7 cellular contexts compared by ENCODE assay signal in the genomic region with DNA sequence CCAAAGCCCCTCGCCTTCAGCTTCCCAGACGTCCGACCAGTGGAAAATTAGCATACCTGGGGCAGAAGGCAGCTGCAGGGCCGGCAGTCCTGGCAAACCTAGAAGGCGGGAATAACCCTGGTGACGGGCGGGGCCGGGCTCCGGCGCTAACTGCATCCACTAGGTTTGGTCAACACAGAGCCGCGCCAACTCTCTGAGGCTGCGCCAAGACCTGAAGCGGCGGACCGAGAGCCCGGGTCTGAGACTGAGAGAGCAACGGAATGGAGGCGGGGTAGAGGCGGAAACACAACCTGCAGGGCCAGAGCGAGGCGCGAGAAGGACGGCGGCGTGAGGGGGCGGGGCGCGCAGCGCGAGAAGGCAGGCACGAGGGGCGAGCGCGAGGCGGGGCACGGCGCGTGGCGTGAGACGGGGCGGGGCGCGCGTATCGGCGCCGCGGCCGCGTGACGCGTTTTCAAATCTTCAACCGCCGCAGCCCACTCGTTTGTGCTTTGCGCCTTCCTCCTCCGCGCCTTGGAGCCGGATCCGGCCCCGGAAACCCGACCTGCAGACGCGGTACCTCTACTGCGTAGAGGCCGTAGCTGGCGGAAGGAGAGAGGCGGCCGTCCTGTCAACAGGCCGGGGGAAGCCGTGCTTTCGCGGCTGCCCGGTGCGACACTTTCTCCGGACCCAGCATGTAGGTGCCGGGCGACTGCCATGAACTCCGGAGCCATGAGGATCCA.
DNase-seq lines count a peak whose midpoint lies in the region; ATAC-seq and TF ChIP-seq lines count a peak whose summit lies in the region.

A gene with protein sequence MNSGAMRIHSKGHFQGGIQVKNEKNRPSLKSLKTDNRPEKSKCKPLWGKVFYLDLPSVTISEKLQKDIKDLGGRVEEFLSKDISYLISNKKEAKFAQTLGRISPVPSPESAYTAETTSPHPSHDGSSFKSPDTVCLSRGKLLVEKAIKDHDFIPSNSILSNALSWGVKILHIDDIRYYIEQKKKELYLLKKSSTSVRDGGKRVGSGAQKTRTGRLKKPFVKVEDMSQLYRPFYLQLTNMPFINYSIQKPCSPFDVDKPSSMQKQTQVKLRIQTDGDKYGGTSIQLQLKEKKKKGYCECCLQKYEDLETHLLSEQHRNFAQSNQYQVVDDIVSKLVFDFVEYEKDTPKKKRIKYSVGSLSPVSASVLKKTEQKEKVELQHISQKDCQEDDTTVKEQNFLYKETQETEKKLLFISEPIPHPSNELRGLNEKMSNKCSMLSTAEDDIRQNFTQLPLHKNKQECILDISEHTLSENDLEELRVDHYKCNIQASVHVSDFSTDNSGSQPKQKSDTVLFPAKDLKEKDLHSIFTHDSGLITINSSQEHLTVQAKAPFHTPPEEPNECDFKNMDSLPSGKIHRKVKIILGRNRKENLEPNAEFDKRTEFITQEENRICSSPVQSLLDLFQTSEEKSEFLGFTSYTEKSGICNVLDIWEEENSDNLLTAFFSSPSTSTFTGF (plus strand): TSS at position 454 of the 719 bp plus-strand sequence. CDS start 240 bp downstream, at position 694.
A gene with protein sequence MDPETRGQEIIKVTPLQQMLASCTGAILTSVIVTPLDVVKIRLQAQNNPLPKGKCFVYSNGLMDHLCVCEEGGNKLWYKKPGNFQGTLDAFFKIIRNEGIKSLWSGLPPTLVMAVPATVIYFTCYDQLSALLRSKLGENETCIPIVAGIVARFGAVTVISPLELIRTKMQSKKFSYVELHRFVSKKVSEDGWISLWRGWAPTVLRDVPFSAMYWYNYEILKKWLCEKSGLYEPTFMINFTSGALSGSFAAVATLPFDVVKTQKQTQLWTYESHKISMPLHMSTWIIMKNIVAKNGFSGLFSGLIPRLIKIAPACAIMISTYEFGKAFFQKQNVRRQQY (minus strand): TSS at position 321 of the 719 bp plus-strand sequence. CDS start 17,633 bp downstream, outside the sequence.

- in situ Hi-C loops in astrocyte of the spinal cord (cut with HindIII; ENCODE audit: low sequenced_read_pairs), result no loop called here

- H3K4me3 ChIP-seq in astrocyte of the spinal cord (ENCODE audit: low read depth, low read length), result peak within 1 kb of the TSS; percentile 95

- DNase-seq in NCI-H2081 treated with DMSO at 0.1 percent for 48 hours (lab: John Stamatoyannopoulos, UW) (peak; percentile 96), T1000 (lab: John Stamatoyannopoulos, UW) (peak; percentile 98), astrocyte of the spinal cord (ENCODE audit: low read depth, low spot score) (peak; percentile 93), hippocampal formation (lab: John Stamatoyannopoulos, UW) (peak; percentile 83 to 90), retina (peak; percentile 97)

- ATAC-seq in GM18519 (IDR thresholded peaks at IDR 0.05; ENCODE audit: low FRiP score, unreplicated experiment) (peak; percentile 72), HG03045 (IDR thresholded peaks at IDR 0.05; ENCODE audit: unreplicated experiment) (peak; percentile 93)

- TF ChIP-seq CTCF in astrocyte of the spinal cord (IDR thresholded peaks at IDR 0.05; ENCODE audit: low read depth, low read length), result no peak

Comparison
In these comparisons a context has a peak if more than half of its experiments do, and no peak if none do; other contexts are left out.
1. Peak in every context shown above with its lines: DNase-seq, ATAC-seq and H3K4me3 ChIP-seq.